Comparison of ENCODE assay signal across 36 cellular contexts in the genomic region with DNA sequence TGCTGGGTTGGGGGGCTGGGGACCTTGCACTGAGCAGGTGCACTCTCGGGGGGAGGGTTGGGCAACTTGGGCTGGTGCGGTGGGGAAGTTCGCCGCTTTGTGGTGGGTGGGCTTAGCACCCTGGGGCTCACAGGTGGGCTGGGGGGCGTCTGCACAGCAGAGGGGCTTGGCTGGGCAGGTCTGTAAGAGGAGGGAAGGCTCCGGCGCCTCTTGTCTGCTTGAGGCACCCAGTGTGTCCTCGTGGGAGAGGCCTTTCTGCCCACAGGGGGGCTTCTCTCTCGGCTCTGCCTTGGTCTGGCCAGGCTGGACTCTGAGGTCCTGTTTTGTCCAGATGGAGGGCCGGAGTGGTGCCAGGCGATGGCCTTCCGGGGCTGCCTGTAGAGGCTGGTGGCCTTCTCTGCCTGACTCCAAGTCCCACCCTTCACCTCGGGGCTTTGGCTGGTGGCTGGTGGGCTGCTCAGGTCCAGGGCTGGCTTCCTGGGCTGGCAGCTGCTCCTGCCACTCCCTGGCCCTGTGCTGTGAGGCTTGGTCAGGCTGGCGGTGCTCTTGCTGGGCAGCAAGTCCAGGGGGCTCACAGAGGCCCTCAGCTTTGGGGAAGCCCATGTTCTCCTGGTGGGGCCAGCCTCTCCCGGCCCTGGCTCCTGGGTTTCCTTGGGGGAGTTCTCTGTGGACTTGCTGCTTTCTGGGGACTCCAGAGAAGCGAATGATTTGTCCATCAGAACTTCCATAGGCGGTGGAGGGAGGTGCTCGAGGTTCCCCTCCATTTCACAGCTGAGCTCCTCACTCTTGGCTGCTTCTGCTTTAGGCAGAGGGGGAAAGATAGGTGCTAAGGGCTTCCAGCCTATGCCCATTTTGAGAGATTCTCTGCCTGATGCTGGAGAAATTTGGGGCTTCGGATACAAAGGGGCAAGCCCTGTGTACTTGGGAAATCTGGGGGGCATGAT. TPM values are rescaled to one million over a fixed set of nuclear protein-coding genes. Genes with fewer than 3 reads are reported as not detected.
"Had no signal": no experiment of that assay in that cellular context is flagged by ENCODE, and none has a peak within 500 bp of the region (broad histone marks: within the 10 kb centered on the region; RNA-seq: fewer than 3 reads in every experiment).

No MANE protein-coding gene starts in this region.

- H3K27me3 Mint-ChIP-seq: activated CD8-positive, alpha-beta T cell treated with anti-CD3 and anti-CD28 coated beads for 36 hours; activated naive CD8-positive, alpha-beta T cell; activated naive CD8-positive, alpha-beta T cell treated with anti-CD3 and anti-CD28 coated beads, Interleukin-2, amount 50 U/mL, for 24 hours; T-cell had no signal

- FAIRE-seq: bronchial epithelial cell had no signal

- H3K4me3 ChIP-seq: Peyer's patch had no signal

- H3K4me3 Mint-ChIP-seq: activated CD8-positive, alpha-beta T cell treated with anti-CD3 and anti-CD28 coated beads for 36 hours; activated naive CD4-positive, alpha-beta T cell treated with anti-CD3 and anti-CD28 coated beads, Interleukin-2, amount 10 ng/mL, durations not matched to agents 7 days and 5 days; activated naive CD8-positive, alpha-beta T cell; activated naive CD8-positive, alpha-beta T cell treated with anti-CD3 and anti-CD28 coated beads, Interleukin-2, amount 50 U/mL, for 24 hours; brain; T-cell had no signal

- H3K4me1 ChIP-seq: Peyer's patch had no signal

- H3K9ac ChIP-seq: KMS-11 had no signal

- H3K4me2 ChIP-seq: KMS-11 had no signal

- H3K27ac ChIP-seq: KMS-11, Peyer's patch, VCaP had no signal

- H3K9me3 Mint-ChIP-seq: activated CD8-positive, alpha-beta T cell treated with anti-CD3 and anti-CD28 coated beads for 36 hours; activated naive CD4-positive, alpha-beta T cell treated with anti-CD3 and anti-CD28 coated beads, Interleukin-2, amount 10 ng/mL, durations not matched to agents 7 days and 5 days; activated naive CD8-positive, alpha-beta T cell treated with anti-CD3 and anti-CD28 coated beads, Interleukin-2, amount 50 U/mL, for 24 hours; brain; T-cell had no signal

- H3K36me3 ChIP-seq: Peyer's patch had no signal

- DNase-seq: activated CD4-positive, alpha-beta T cell treated with anti-CD3 and anti-CD28 coated beads for 1 hour; activated CD4-positive, alpha-beta T cell treated with anti-CD3 and anti-CD28 coated beads for 48 hours; activated CD4-positive, alpha-beta T cell treated with anti-CD3 and anti-CD28 coated beads, Interleukin-2, amount 50 U/mL, for 4 hours; activated CD4-positive, CD25-positive, alpha-beta regulatory T cell; activated CD8-positive, alpha-beta T cell treated with anti-CD3 and anti-CD28 coated beads for 36 hours; activated effector memory CD4-positive, alpha-beta T cell treated with Interleukin-2 at 50 U/mL for 16 hours; activated naive CD4-positive, alpha-beta T cell treated with anti-CD3 and anti-CD28 coated beads, Interleukin-2, amount 10 ng/mL, durations not matched to agents 7 days and 5 days; activated naive CD8-positive, alpha-beta T cell treated with anti-CD3 and anti-CD28 coated beads, Interleukin-2, amount 50 U/mL, for 24 hours; activated T-cell treated with anti-CD3 and anti-CD28 coated beads for 4 hours; MM.1S; MV-4-11; NCI-H1092; NCI-H1436 treated with DMSO at 0.1 percent for 48 hours; NCI-H187; NCI-H2029 treated with DMSO at 0.1 percent for 48 hours; NCI-H2107; NCI-H2171; NCI-H510A; NCI-H526; NCI-H748 treated with DMSO at 0.1 percent for 48 hours; NK-92 treated with Interleukin-12 subunit alpha and Interleukin-12 subunit beta, amount 100 ng/mL, for 24 hours; PC-3; Peyer's patch; RPMI8226; SHP77 treated with DMSO at 0.1 percent for 48 hours; T-cell; T-helper 2 cell; T-helper 9 cell had no signal

- H3K27ac Mint-ChIP-seq: activated CD8-positive, alpha-beta T cell treated with anti-CD3 and anti-CD28 coated beads for 36 hours; activated naive CD4-positive, alpha-beta T cell treated with anti-CD3 and anti-CD28 coated beads, Interleukin-2, amount 10 ng/mL, durations not matched to agents 7 days and 5 days; activated naive CD8-positive, alpha-beta T cell; activated naive CD8-positive, alpha-beta T cell treated with anti-CD3 and anti-CD28 coated beads, Interleukin-2, amount 50 U/mL, for 24 hours; T-cell had no signal

- H3K27me3 ChIP-seq: Peyer's patch had no signal

- ATAC-seq: activated CD8-positive, alpha-beta T cell treated with anti-CD3 and anti-CD28 coated beads for 36 hours; activated naive CD8-positive, alpha-beta T cell treated with anti-CD3 and anti-CD28 coated beads, Interleukin-2, amount 50 U/mL, for 24 hours; PC-3; SK-N-SH treated with all-trans-retinoic acid at 6 μM for 48 hours; T-cell had no signal

- H3K4me1 Mint-ChIP-seq: activated naive CD4-positive, alpha-beta T cell treated with anti-CD3 and anti-CD28 coated beads, Interleukin-2, amount 10 ng/mL, durations not matched to agents 7 days and 5 days; activated naive CD8-positive, alpha-beta T cell treated with anti-CD3 and anti-CD28 coated beads, Interleukin-2, amount 50 U/mL, for 24 hours; T-cell had no signal

- H3K36me3 Mint-ChIP-seq: activated naive CD4-positive, alpha-beta T cell treated with anti-CD3 and anti-CD28 coated beads, Interleukin-2, amount 10 ng/mL, durations not matched to agents 7 days and 5 days; activated naive CD8-positive, alpha-beta T cell; brain; T-cell had no signal

- H3K9me3 ChIP-seq: Peyer's patch had no signal

RNA-seq across cellular contexts. Expression of a gene that starts 3.0 kb away (rescaled TPM):
- total RNA-seq: activated CD8-positive, alpha-beta memory T cell treated with anti-CD3 and anti-CD28 coated beads for 36 hours; activated CD8-positive, alpha-beta T cell treated with anti-CD3 and anti-CD28 coated beads for 36 hours; bronchial epithelial cell; LHCN-M2; PC-3; Peyer's patch; T-cell had no signal
